ENCODE assay signal across 25 cellular contexts in the genomic region with DNA sequence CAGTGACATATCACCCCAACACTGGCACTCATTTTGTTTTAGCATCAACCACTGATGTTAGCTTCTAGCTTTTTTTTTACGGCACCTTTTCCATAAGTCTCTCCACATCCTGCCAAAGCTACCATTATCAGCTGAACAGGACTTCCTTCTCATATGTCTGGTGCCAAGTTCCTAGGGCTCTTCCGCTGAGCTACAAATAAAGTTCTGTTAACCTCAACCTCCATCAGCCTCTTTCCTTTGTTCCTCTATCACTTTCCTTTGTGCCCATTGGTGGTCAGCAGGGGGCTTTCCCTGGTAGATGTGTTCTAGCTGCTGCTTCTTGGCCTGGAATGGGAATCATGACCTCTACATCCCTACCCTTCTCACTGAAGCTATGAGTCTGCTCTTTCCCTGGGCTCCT.
"Had no signal": no experiment of that assay in that cellular context is flagged by ENCODE, and none has a peak within 500 bp of the region (broad histone marks: within the 10 kb centered on the region; RNA-seq: fewer than 3 reads in every experiment).

No MANE protein-coding gene starts in this region.

- DNase-seq: activated CD4-positive, alpha-beta T cell treated with anti-CD3 and anti-CD28 coated beads for 1 hour; activated CD4-positive, alpha-beta T cell treated with anti-CD3 and anti-CD28 coated beads, Interleukin-2, amount 50 U/mL, for 4 hours; activated CD8-positive, alpha-beta memory T cell treated with anti-CD3 and anti-CD28 coated beads, Interleukin-2, amount 10 ng/mL, durations not matched to agents 7 days and 5 days; activated naive CD4-positive, alpha-beta T cell treated with anti-CD3 and anti-CD28 coated beads for 36 hours; activated T-cell treated with anti-CD3 and anti-CD28 coated beads, Interleukin-2, amount 50 U/mL, for 1 hour; heart right ventricle; left colon; mucosa of descending colon; naive thymus-derived CD4-positive, alpha-beta T cell; small intestine; stimulated activated CD4-positive, alpha-beta T cell treated with anti-CD3 and anti-CD28 coated beads, Interleukin-4, amount 100 ng/mL, for 4 hours; stimulated activated CD8-positive, alpha-beta memory T cell treated with anti-CD3 and anti-CD28 coated beads, Interleukin-4, amount 100 ng/mL, for 48 hours; stimulated activated naive CD4-positive, alpha-beta T cell treated with Interleukin-2 at 50 U/mL for 16 hours; T-helper 2 cell had no signal

- H3K4me1 ChIP-seq: breast epithelium had no signal

- H3K27me3 Mint-ChIP-seq: activated CD8-positive, alpha-beta memory T cell treated with anti-CD3 and anti-CD28 coated beads, Interleukin-2, amount 10 ng/mL, durations not matched to agents 7 days and 5 days; dendritic cell treated with granulocyte-macrophage colony-stimulating factor and Interleukin-4, amounts not matched to agents 40 ng/mL and 50 ng/mL, for 4 days; naive thymus-derived CD4-positive, alpha-beta T cell; type B pancreatic cell had no signal

- H3K4me3 ChIP-seq: ascending aorta, breast epithelium, gastroesophageal sphincter, heart right ventricle, lung, mucosa of descending colon, right atrium auricular region had no signal

- H3K36me3 ChIP-seq: ascending aorta, breast epithelium, gastroesophageal sphincter, heart right ventricle, neutrophil, right atrium auricular region had no signal

- ATAC-seq: activated CD8-positive, alpha-beta memory T cell treated with anti-CD3 and anti-CD28 coated beads, Interleukin-2, amount 10 ng/mL, durations not matched to agents 7 days and 5 days; gastroesophageal sphincter; heart right ventricle; left colon; mucosa of descending colon; naive thymus-derived CD4-positive, alpha-beta T cell had no signal

- H3K27ac Mint-ChIP-seq: activated CD8-positive, alpha-beta memory T cell treated with anti-CD3 and anti-CD28 coated beads, Interleukin-2, amount 10 ng/mL, durations not matched to agents 7 days and 5 days; activated naive CD4-positive, alpha-beta T cell treated with anti-CD3 and anti-CD28 coated beads for 36 hours; activated T-helper 2 cell treated with anti-CD3 and anti-CD28 coated beads, Interferon-gamma antibody, Interleukin-2, Interleukin-4, amounts not matched to agents 10 μg/mL and 5 μg/mL and 100 μg/mL, durations not matched to agents 14 hours and 24 hours and 36 hours; dendritic cell treated with granulocyte-macrophage colony-stimulating factor and Interleukin-4, amounts not matched to agents 40 ng/mL and 50 ng/mL, for 4 days; type B pancreatic cell had no signal

- H3K27me3 ChIP-seq: ascending aorta, breast epithelium, gastroesophageal sphincter, heart right ventricle, neutrophil, right atrium auricular region had no signal

- FAIRE-seq: islet of Langerhans, small intestine, TTC549 had no signal

- H3K4me3 Mint-ChIP-seq: activated CD8-positive, alpha-beta memory T cell treated with anti-CD3 and anti-CD28 coated beads, Interleukin-2, amount 10 ng/mL, durations not matched to agents 7 days and 5 days; activated naive CD4-positive, alpha-beta T cell treated with anti-CD3 and anti-CD28 coated beads for 36 hours; dendritic cell treated with granulocyte-macrophage colony-stimulating factor and Interleukin-4, amounts not matched to agents 40 ng/mL and 50 ng/mL, for 4 days; naive thymus-derived CD4-positive, alpha-beta T cell; type B pancreatic cell had no signal

- H3K9me3 Mint-ChIP-seq: activated naive CD4-positive, alpha-beta T cell treated with anti-CD3 and anti-CD28 coated beads for 36 hours; activated T-helper 2 cell treated with anti-CD3 and anti-CD28 coated beads, Interferon-gamma antibody, Interleukin-2, Interleukin-4, amounts not matched to agents 10 μg/mL and 5 μg/mL and 100 μg/mL, durations not matched to agents 14 hours and 24 hours and 36 hours; dendritic cell treated with granulocyte-macrophage colony-stimulating factor and Interleukin-4, amounts not matched to agents 40 ng/mL and 50 ng/mL, for 4 days; naive thymus-derived CD4-positive, alpha-beta T cell; type B pancreatic cell had no signal

- H3K36me3 Mint-ChIP-seq: type B pancreatic cell had no signal

- H3K27ac ChIP-seq: ascending aorta, breast epithelium, gastroesophageal sphincter, heart right ventricle, neutrophil, right atrium auricular region had no signal

- H3K9me3 ChIP-seq: ascending aorta, breast epithelium, gastroesophageal sphincter, heart right ventricle, mucosa of descending colon, neutrophil, right atrium auricular region had no signal
